7 cellular contexts compared by ENCODE assay signal in genomic region chr6:150395388-150396009, GRCh38. TPM values are rescaled to one million over a fixed set of nuclear protein-coding genes. Genes with fewer than 3 reads are reported as not detected.
A peak's percentile ranks its signal among the peaks of the same experiment; 100 is the strongest.
DNase-seq lines count a peak whose midpoint lies in the region; TF ChIP-seq lines count a peak whose summit lies in the region.

No MANE protein-coding gene starts in this region.

- H3K4me1 ChIP-seq in DOHH2 (ENCODE audit: control insufficient read depth, low read length) = peaks cover 2% of the 10 kb centered on the region; the same call in 1 of the 2 replicates

- H3K27me3 Mint-ChIP-seq in activated CD4-positive, alpha-beta memory T cell treated with anti-CD3 and anti-CD28 coated beads for 36 hours = peaks cover 8% of the 10 kb centered on the region

- H3K9me3 ChIP-seq in DOHH2 (ENCODE audit: control insufficient read depth, insufficient read depth, low read length) = no peaks in the 10 kb centered on the region

- no peak overlapping the region for H3K27ac Mint-ChIP-seq in activated CD4-positive, alpha-beta memory T cell treated with anti-CD3 and anti-CD28 coated beads for 36 hours

- no peak overlapping the region for H3K4me3 Mint-ChIP-seq in activated CD4-positive, alpha-beta memory T cell treated with anti-CD3 and anti-CD28 coated beads for 36 hours

- TF ChIP-seq CTCF in DOHH2 (IDR thresholded peaks at IDR 0.05; ENCODE audit: low read depth, low read length, poor library complexity, severe bottlenecking) = peak; percentile 83

- H4K20me1 ChIP-seq in DOHH2 (ENCODE audit: control insufficient read depth, insufficient read depth, low read depth, low read length) = no peaks in the 10 kb centered on the region

- H3K36me3 ChIP-seq in DOHH2 (ENCODE audit: control insufficient read depth, low read length) (no peaks in the 10 kb centered on the region), H7 (replicated peaks; ENCODE audit: control insufficient read depth, insufficient read depth, low read length) (no peaks in the 10 kb centered on the region)

- H3K4me1 Mint-ChIP-seq in activated CD4-positive, alpha-beta memory T cell treated with anti-CD3 and anti-CD28 coated beads for 36 hours (ENCODE audit: low read depth) = no peaks in the 10 kb centered on the region

- POLR2A ChIA-PET in activated CD4-positive, alpha-beta memory T cell treated with anti-CD3 and anti-CD28 coated beads for 36 hours (lab: Charles Lee) = no interaction called here

- H3K9me3 Mint-ChIP-seq in activated CD4-positive, alpha-beta memory T cell treated with anti-CD3 and anti-CD28 coated beads for 36 hours = no peaks in the 10 kb centered on the region

- peak; percentile 74 for DNase-seq in H7
- peak; percentile 26 for DNase-seq in NCI-H2196 treated with DMSO at 0.1 percent for 48 hours (lab: John Stamatoyannopoulos, UW; ENCODE audit: unreplicated experiment)
- peak; percentile 46 for DNase-seq in activated CD4-positive, alpha-beta memory T cell treated with anti-CD3 and anti-CD28 coated beads for 36 hours
- peak; percentile 37 for DNase-seq in fibroblast of the conjunctiva (ENCODE audit: low read depth)
- DNase-seq in nucleus accumbens (lab: John Stamatoyannopoulos, UW) = peak in 39 of 56 donors; percentile 2 to 76 (median 19)
- DNase-seq in T1000 (lab: John Stamatoyannopoulos, UW) = no peak

- no peaks in the 10 kb centered on the region for H3K79me2 ChIP-seq in DOHH2 (ENCODE audit: control insufficient read depth, low read length)

- H3K36me3 Mint-ChIP-seq in activated CD4-positive, alpha-beta memory T cell treated with anti-CD3 and anti-CD28 coated beads for 36 hours = no peaks in the 10 kb centered on the region

- no peaks in the 10 kb centered on the region for H3F3A ChIP-seq in DOHH2 (ENCODE audit: control insufficient read depth, insufficient read depth)

- no peak overlapping the region for H3K27ac ChIP-seq in DOHH2 (ENCODE audit: low read depth, low read length)

- intact Hi-C loops in activated CD4-positive, alpha-beta memory T cell treated with anti-CD3 and anti-CD28 coated beads for 36 hours (cut with micrococcal nuclease) = loop anchor here (1.0 to 5.0 kb wide), 3 partner anchors 315 to 453 kb away; partner anchors contain the start of gene ULBP2

- CTCF ChIA-PET in activated CD4-positive, alpha-beta memory T cell treated with anti-CD3 and anti-CD28 coated beads for 36 hours (lab: Charles Lee) = interaction anchor here (0.6 to 6.3 kb wide), 44 partner anchors 10 to 1819 kb away, joined by 3 to 139 read pairs (median 4); partner anchors contain the start of genes IYD, MTHFD1L and ULBP3

- H3K27me3 ChIP-seq in DOHH2 (ENCODE audit: control insufficient read depth, low read length) (0 out of 2 replicates have a peak, but pooled peaks cover 2% of the 10 kb centered on the region), H7 (ENCODE audit: control insufficient read depth, insufficient read depth, low read length) (no peaks in the 10 kb centered on the region)

- H3K9me2 ChIP-seq in DOHH2 (replicated peaks; ENCODE audit: control insufficient read depth, low read length) = no peaks in the 10 kb centered on the region

- no peak overlapping the region for H3K4me3 ChIP-seq in DOHH2 (ENCODE audit: low read length)
- H3K4me3 ChIP-seq in H7 (ENCODE audit: insufficient read depth, low read depth, low read length) = no peak overlapping the region

- no peak overlapping the region for H3K4me2 ChIP-seq in DOHH2 (ENCODE audit: low read length)

RNA-seq across cellular contexts. Expression of gene IYD, which starts 26.7 kb away (rescaled TPM):
- total RNA-seq in H7 (2014; rRNA removed; shearing (Covaris generic)) = not detected in 2 replicates
- total RNA-seq in activated CD4-positive, alpha-beta memory T cell treated with anti-CD3 and anti-CD28 coated beads for 36 hours = not detected
